In the genomic region with DNA sequence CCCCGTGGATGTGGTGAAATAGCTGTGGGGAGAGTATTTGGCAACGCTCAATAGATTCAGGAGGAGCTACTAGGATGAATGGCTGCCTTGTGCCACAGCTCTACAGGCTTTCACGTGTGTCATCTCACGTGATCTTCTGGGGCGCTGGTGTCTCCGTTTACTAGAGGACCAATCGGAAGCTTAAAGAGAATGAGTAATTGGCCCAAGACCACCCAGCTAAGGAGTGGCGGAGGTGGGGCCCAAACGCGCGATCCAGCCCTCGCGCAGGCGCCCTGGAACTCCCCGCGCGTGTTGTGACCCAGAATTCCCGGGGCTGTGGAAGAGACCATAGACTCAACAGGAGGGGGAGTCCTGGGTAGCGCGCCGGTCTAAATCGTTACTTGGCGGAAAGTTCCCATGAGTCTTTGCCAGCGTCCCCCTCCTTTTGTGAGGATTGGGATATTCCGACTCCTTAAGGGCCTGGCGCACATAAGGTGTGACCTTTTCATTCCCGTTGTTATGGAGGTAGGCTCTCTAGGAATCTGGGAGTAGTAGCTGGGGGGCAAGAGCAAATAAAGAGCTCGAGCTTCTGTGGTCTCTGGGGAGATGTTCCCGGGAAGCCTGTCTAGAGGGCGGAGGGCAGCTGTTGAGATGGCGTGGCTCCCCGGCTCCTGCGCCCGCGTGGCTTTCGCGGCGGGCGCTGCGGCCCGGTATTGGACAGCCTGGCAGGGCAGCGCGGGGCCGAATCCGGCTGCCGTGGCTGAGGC, we compare ENCODE assay signal across 8 cellular contexts. TPM values are rescaled to one million over a fixed set of nuclear protein-coding genes. Genes with fewer than 3 reads are reported as not detected.
DNase-seq lines count a peak whose midpoint lies in the region; ATAC-seq and TF ChIP-seq lines count a peak whose summit lies in the region.

No MANE protein-coding gene starts in this region.

- ATAC-seq in HG02870 (IDR thresholded peaks at IDR 0.05; ENCODE audit: unreplicated experiment) (peak; percentile 78), T-cell (replicated peaks in 1 of 4) (peak; percentile 85 to 88 (median 87)), left cardiac atrium (peak; percentile 93 to 94), upper lobe of left lung (ENCODE audit: low FRiP score in 2 of 2) (peak; percentile 96)

- WGBS in upper lobe of left lung, 2 donors = 0 to 1% methylated on average over 8 to 46 of the region's 46 CpGs

- DNase-seq in GM13977 (ENCODE audit: low spot score) (peak; percentile 99), NCI-H146 (lab: John Stamatoyannopoulos, UW) (peak; percentile 99), T-cell (peak; percentile 81 to 97 (median 92)), amniotic stem cell (lab: John Stamatoyannopoulos, UW) (peak; percentile 98), left cardiac atrium (peak; percentile 95), posterior cingulate gyrus (peak; percentile 90 to 99 (median 94)), upper lobe of left lung (peak; percentile 95)

- peaks cover 44 to 55% (median 52%) of the 10 kb centered on the region in 3 donors for H3K4me1 Mint-ChIP-seq in T-cell

- POLR2A ChIA-PET in T-cell (lab: Charles Lee) = interaction anchor here (0.6 to 1.6 kb wide), 6 partner anchors 22 to 524 kb away, joined by 3 to 19 read pairs (median 7); partner anchors contain the start of gene UBB (in 1 of the 2)

- H3K36me3 Mint-ChIP-seq in T-cell = peaks cover 30% of the 10 kb centered on the region

- CTCF ChIA-PET in T-cell (lab: Charles Lee) = interaction anchor here (0.6 to 1.5 kb wide), 13 partner anchors 10 to 225 kb away, joined by 3 to 17 read pairs (median 5); partner anchors contain the start of genes CENPV (in 1 of the 2), TRPV2 (in 1 of the 2) and UBB (in 1 of the 2)

- no peaks in the 10 kb centered on the region for H3K9me3 Mint-ChIP-seq in T-cell

- peak in 1 of 4 donors; percentile 74 for TF ChIP-seq EP300 in upper lobe of left lung (IDR thresholded peaks at IDR 0.05)

- TF ChIP-seq CTCF in GM13977 (IDR thresholded peaks at IDR 0.05; ENCODE audit: extremely low read depth, insufficient read depth, missing control alignments) = no peak
- peak in 3 of 6 experiments; percentile 10 to 35 (median 23) for TF ChIP-seq CTCF in upper lobe of left lung (IDR thresholded peaks at IDR 0.05)

- H3K27me3 ChIP-seq in upper lobe of left lung = no peaks in the 10 kb centered on the region

- peak overlapping the region; percentile 60 to 94 (median 74) for H3K4me3 ChIP-seq in upper lobe of left lung

- no peaks in the 10 kb centered on the region for H3K9me3 ChIP-seq in upper lobe of left lung

- in situ Hi-C loops in GM13977 (cut with MboI; ENCODE audit: low pct_unique_long_range_greater_than_20kb, low sequenced_read_pairs, unreplicated experiment) = no loop called here

- H3K27ac Mint-ChIP-seq in T-cell = peak overlapping the region; percentile 97 to 98

- H3K36me3 ChIP-seq in upper lobe of left lung = peaks cover 10 to 34% (median 22%) of the 10 kb centered on the region in 4 donors

- H3K4me1 ChIP-seq in upper lobe of left lung = peaks cover 26 to 48% (median 33%) of the 10 kb centered on the region in 4 donors

- TF ChIP-seq POLR2A in upper lobe of left lung (IDR thresholded peaks at IDR 0.05) = peak in 3 of 4 donors; percentile 67 to 85 (median 81)

- H3K27ac ChIP-seq in upper lobe of left lung = peak overlapping the region; percentile 81 to 90 (median 90)

- H3K4me3 Mint-ChIP-seq in T-cell = peak overlapping the region; percentile 97 to 100 (median 97)

- no peaks in the 10 kb centered on the region for H3K27me3 Mint-ChIP-seq in T-cell

- intact Hi-C loops in left cardiac atrium (cut with DNase I) = loop anchor here (10.0 kb wide), 1 partner anchor 54 kb away; the partner anchor contains the start of gene UBB (in 2 of the 2)
- intact Hi-C loops in posterior cingulate gyrus (cut with DNase I) = loop anchor here (2.0 to 5.0 kb wide), 2 partner anchors 58 to 76 kb away; partner anchors contain the start of gene UBB

RNA-seq across cellular contexts. Expression of gene TRPV2, which starts 23.4 kb away (rescaled TPM):
- 100 to 1,000 TPM in 4 of 5 donors, 10 to 100 TPM in 1; 91.3 to 127 (median 122) TPM for total RNA-seq in T-cell
- 10 to 100 TPM; 14.3 to 21.1 TPM for total RNA-seq in left cardiac atrium
- 100 to 1,000 TPM in 2 of 6 donors, 10 to 100 TPM in 4; 33.4 to 127 (median 48.6) TPM for total RNA-seq in upper lobe of left lung

RNA-seq across cellular contexts. Expression of gene LRRC75A, which starts 53.3 kb away (rescaled TPM):
- total RNA-seq in T-cell = 1 to 10 TPM; 3.5 to 7.8 (median 5.4) TPM
- total RNA-seq in left cardiac atrium = under 1 TPM; 0.60 to 0.91 TPM
- 1 to 10 TPM; 2.1 to 7.3 (median 5.2) TPM for total RNA-seq in upper lobe of left lung

RNA-seq across cellular contexts. Expression of gene UBB, which starts 57.8 kb away (rescaled TPM):
- total RNA-seq in T-cell (100 to 1,000 TPM; 669 to 892 (median 718) TPM), left cardiac atrium (1,000 to 10,000 TPM; 1,163 to 1,195 TPM), upper lobe of left lung (1,000 to 10,000 TPM in 3 of 6 donors, 100 to 1,000 TPM in 3; 281 to 1,666 (median 998) TPM)

Comparison
In these comparisons a context has a peak if more than half of its experiments do, and no peak if none do; other contexts are left out.
1. Peak in every context shown above with its lines: DNase-seq, ATAC-seq, H3K4me3 ChIP-seq and H3K27ac ChIP-seq.